ENCODE assay signal across 14 cellular contexts in the genomic region with DNA sequence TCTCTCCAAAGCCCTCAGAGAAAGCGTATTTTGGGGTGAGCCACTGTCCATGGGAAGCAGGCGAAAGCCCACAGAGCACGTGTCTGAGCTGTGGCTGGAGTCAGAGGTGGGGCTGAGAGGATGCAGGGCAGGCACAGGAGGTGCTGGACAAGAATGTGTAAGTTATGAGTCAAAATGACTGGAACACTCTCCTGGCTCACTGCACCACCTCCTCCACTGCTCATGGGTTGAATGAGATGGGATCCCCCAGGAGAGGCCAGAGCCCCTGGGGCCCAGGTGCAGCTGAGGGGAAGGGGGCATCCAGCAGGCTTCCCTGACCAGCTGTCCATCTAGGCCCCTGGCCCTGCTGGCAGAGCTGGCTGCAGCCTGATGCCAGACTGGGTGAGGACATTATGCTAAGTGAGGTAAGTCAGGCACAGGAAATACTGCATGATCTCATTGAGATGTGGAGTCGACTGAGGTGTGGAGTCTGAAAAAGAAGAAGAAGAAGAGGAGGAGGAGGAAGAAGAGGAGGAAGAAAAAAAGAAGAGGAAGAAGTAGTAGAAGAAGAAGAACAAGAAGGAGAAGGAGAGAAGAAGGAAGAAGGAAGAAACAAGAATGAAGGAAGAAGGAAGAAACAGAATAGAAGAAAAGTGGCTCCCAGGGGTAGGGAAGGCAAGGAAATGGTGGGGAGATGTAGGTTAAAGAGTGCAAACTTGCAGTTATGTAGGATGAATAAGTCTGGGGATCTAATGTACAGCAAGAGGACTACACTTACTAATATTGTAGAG.
DNase-seq lines count a peak whose midpoint lies in the region; ATAC-seq and TF ChIP-seq lines count a peak whose summit lies in the region.
"Had no signal": no experiment of that assay in that cellular context is flagged by ENCODE, and none has a peak within 500 bp of the region (broad histone marks: within the 10 kb centered on the region; RNA-seq: fewer than 3 reads in every experiment).

No MANE protein-coding gene starts in this region.

- no peak for TF ChIP-seq EP300 in sigmoid colon (IDR thresholded peaks at IDR 0.05)

- TF ChIP-seq POLR2A in sigmoid colon (IDR thresholded peaks at IDR 0.05) = no peak

- H3K27me3 ChIP-seq in sigmoid colon = peaks cover 0 to 7% (median 0%) of the 10 kb centered on the region in 3 donors

- intact Hi-C loops in activated CD4-positive, alpha-beta T cell treated with anti-CD3 and anti-CD28 coated beads, Interleukin-2, amount 10 ng/mL, durations not matched to agents 24 days and 14 days (cut with micrococcal nuclease) = loop anchor here (1.0 kb wide), 2 partner anchors 168 to 245 kb away; no protein-coding TSS in a partner anchor
- intact Hi-C loops in sigmoid colon (cut with DNase I) = loop anchor here (2.0 to 5.0 kb wide), 2 partner anchors 245 to 412 kb away; no protein-coding TSS in a partner anchor

- WGBS in sigmoid colon, 2 donors = 75 to 81% methylated on average over 4 of the region's 4 CpGs

- TF ChIP-seq CTCF in coronary artery (IDR thresholded peaks at IDR 0.05) (no peak), sigmoid colon (IDR thresholded peaks at IDR 0.05) (no peak)

- ATAC-seq in GM18858 (IDR thresholded peaks at IDR 0.05; ENCODE audit: unreplicated experiment) = no peak
- ATAC-seq: activated naive CD8-positive, alpha-beta T cell treated with anti-CD3 and anti-CD28 coated beads, Interleukin-2, amount 50 U/mL, for 24 hours had no signal

- no peak overlapping the region for H3K4me3 ChIP-seq in coronary artery
- no peak overlapping the region for H3K4me3 ChIP-seq in sigmoid colon
- H3K4me3 ChIP-seq: PC-9, stomach had no signal

- no peaks in the 10 kb centered on the region for H3K27me3 Mint-ChIP-seq in activated CD4-positive, alpha-beta T cell treated with anti-CD3 and anti-CD28 coated beads, Interleukin-2, amount 10 ng/mL, durations not matched to agents 24 days and 14 days
- H3K27me3 Mint-ChIP-seq: activated T-cell treated with anti-CD3 and anti-CD28 coated beads, Interleukin-2, amount 50 U/mL, for 24 hours had no signal

- peak overlapping the region; percentile 79 for H3K27ac Mint-ChIP-seq in activated CD4-positive, alpha-beta T cell treated with anti-CD3 and anti-CD28 coated beads, Interleukin-2, amount 10 ng/mL, durations not matched to agents 24 days and 14 days
- H3K27ac Mint-ChIP-seq: activated naive CD8-positive, alpha-beta T cell treated with anti-CD3 and anti-CD28 coated beads, Interleukin-2, amount 50 U/mL, for 24 hours; activated T-cell treated with anti-CD3 and anti-CD28 coated beads, Interleukin-2, amount 50 U/mL, for 24 hours; IgD-negative memory B cell had no signal

- no peak overlapping the region for H3K27ac ChIP-seq in coronary artery
- no peak overlapping the region for H3K27ac ChIP-seq in sigmoid colon
- H3K27ac ChIP-seq: PC-9, stomach had no signal

- no peaks in the 10 kb centered on the region for H3K36me3 Mint-ChIP-seq in activated CD4-positive, alpha-beta T cell treated with anti-CD3 and anti-CD28 coated beads, Interleukin-2, amount 10 ng/mL, durations not matched to agents 24 days and 14 days (ENCODE audit: low read depth)
- H3K36me3 Mint-ChIP-seq: IgD-negative memory B cell had no signal

- H3K9me3 Mint-ChIP-seq in activated CD4-positive, alpha-beta T cell treated with anti-CD3 and anti-CD28 coated beads, Interleukin-2, amount 10 ng/mL, durations not matched to agents 24 days and 14 days = no peaks in the 10 kb centered on the region
- H3K9me3 Mint-ChIP-seq: activated naive CD8-positive, alpha-beta T cell treated with anti-CD3 and anti-CD28 coated beads, Interleukin-2, amount 50 U/mL, for 24 hours; activated T-cell treated with anti-CD3 and anti-CD28 coated beads, Interleukin-2, amount 50 U/mL, for 24 hours had no signal

- H3K36me3 ChIP-seq in sigmoid colon = no peaks in the 10 kb centered on the region
- H3K36me3 ChIP-seq: stomach had no signal

- no peaks in the 10 kb centered on the region for H3K4me1 ChIP-seq in sigmoid colon

- DNase-seq in activated CD4-positive, alpha-beta T cell treated with anti-CD3 and anti-CD28 coated beads, Interleukin-2, amount 10 ng/mL, durations not matched to agents 24 days and 14 days = peak; percentile 68
- DNase-seq in activated CD4-positive, alpha-beta T cell treated with anti-CD3 and anti-CD28 coated beads, Interleukin-2, amount 50 U/mL, for 48 hours = no peak
- DNase-seq in MV-4-11 (lab: John Stamatoyannopoulos, UW) (peak; percentile 22), coronary artery (ENCODE audit: low spot score) (peak; percentile 19), sigmoid colon (peak; percentile 29), NCI-H2081 treated with DMSO at 0.1 percent for 48 hours (lab: John Stamatoyannopoulos, UW) (no peak), T-helper 9 cell (no peak)
- DNase-seq: NCI-H1417 treated with DMSO at 0.1 percent for 48 hours had no signal

- H3K9me3 ChIP-seq in sigmoid colon = no peaks in the 10 kb centered on the region
- H3K9me3 ChIP-seq: stomach had no signal

- H3K4me1 Mint-ChIP-seq in activated CD4-positive, alpha-beta T cell treated with anti-CD3 and anti-CD28 coated beads, Interleukin-2, amount 10 ng/mL, durations not matched to agents 24 days and 14 days = peaks cover 69% of the 10 kb centered on the region
- H3K4me1 Mint-ChIP-seq: IgD-negative memory B cell had no signal

- H3K4me3 Mint-ChIP-seq in activated CD4-positive, alpha-beta T cell treated with anti-CD3 and anti-CD28 coated beads, Interleukin-2, amount 10 ng/mL, durations not matched to agents 24 days and 14 days = peak overlapping the region; percentile 58
- H3K4me3 Mint-ChIP-seq: activated naive CD8-positive, alpha-beta T cell treated with anti-CD3 and anti-CD28 coated beads, Interleukin-2, amount 50 U/mL, for 24 hours; activated T-cell treated with anti-CD3 and anti-CD28 coated beads, Interleukin-2, amount 50 U/mL, for 24 hours; IgD-negative memory B cell had no signal

Comparison
In these comparisons a context has a peak if more than half of its experiments do, and no peak if none do; other contexts are left out.
1. DNase-seq: peak in activated CD4-positive, alpha-beta T cell treated with anti-CD3 and anti-CD28 coated beads, Interleukin-2, amount 10 ng/mL, durations not matched to agents 24 days and 14 days (single experiment), MV-4-11 (single experiment), coronary artery (single experiment) and sigmoid colon (single experiment); none in activated CD4-positive, alpha-beta T cell treated with anti-CD3 and anti-CD28 coated beads, Interleukin-2, amount 50 U/mL, for 48 hours (0 of 2), NCI-H2081 treated with DMSO at 0.1 percent for 48 hours (single experiment) and T-helper 9 cell (single experiment).